Comparison of ENCODE assay signal across 21 cellular contexts in the genomic region with DNA sequence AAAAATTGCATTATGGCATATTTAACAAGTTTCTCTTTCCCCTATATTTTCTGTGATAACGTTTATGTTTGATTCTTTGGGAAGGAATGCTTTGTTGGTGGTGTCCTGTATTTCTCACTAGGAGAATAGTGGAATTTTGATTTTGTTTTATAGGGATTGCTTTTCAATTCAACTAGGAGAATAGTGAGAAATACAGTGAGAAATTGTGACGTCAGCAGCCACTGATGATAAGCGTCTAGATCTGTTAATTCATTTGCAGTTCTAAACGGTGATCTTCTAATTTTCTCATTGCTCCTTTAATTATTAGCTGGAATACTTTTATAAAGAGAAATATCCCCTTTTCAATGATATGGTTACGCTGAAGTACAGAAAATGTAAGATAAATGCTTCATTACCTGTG. TPM values are rescaled to one million over a fixed set of nuclear protein-coding genes. Genes with fewer than 3 reads are reported as not detected.
DNase-seq lines count a peak whose midpoint lies in the region; ATAC-seq, FAIRE-seq and TF ChIP-seq lines count a peak whose summit lies in the region.
"Had no signal": no experiment of that assay in that cellular context is flagged by ENCODE, and none has a peak within 500 bp of the region (broad histone marks: within the 10 kb centered on the region; RNA-seq: fewer than 3 reads in every experiment).

No MANE protein-coding gene starts in this region.

- POLR2A ChIA-PET in HepG2 (lab: Yijun Ruan, JAX) = no interaction called here
- POLR2A ChIA-PET in Panc1 (lab: Charles Lee) = no interaction called here

- no peaks in the 10 kb centered on the region for H4K20me1 ChIP-seq in HepG2 (ENCODE audit: insufficient read depth, low read length)

- no peak for TF ChIP-seq RAD21 in HepG2 (CRISPR knock-in tag; IDR thresholded peaks at IDR 0.05)

- H3K36me3 Mint-ChIP-seq in endothelial cell (ENCODE audit: low read depth, unreplicated experiment) = no peaks in the 10 kb centered on the region
- H3K36me3 Mint-ChIP-seq: CD8-positive, alpha-beta T cell had no signal

- H3K4me3 Mint-ChIP-seq in endothelial cell (ENCODE audit: unreplicated experiment) = no peak overlapping the region

- no peak for FAIRE-seq in HepG2 (lab: Jason Lieb, UNC)
- FAIRE-seq: A204.1, GM12878, GM19239 had no signal

- no peak for ATAC-seq in HepG2
- ATAC-seq in right lobe of liver = no peak
- ATAC-seq in Panc1 = no peak
- ATAC-seq in stimulated activated naive CD8-positive, alpha-beta T cell treated with anti-CD3 and anti-CD28 coated beads, Interleukin-15, Interleukin-2, amounts not matched to agents 100 U/mL and 50 U/mL, for 24 hours = no peak
- ATAC-seq: CD8-positive, alpha-beta T cell; GM12878 had no signal

- no peaks in the 10 kb centered on the region for H3K79me2 ChIP-seq in HepG2 (ENCODE audit: insufficient read depth, low read length)

- H3K4me2 ChIP-seq in HepG2 (ENCODE audit: low read depth, low read length) = no peak overlapping the region

- CTCF ChIA-PET in HepG2 (lab: Yijun Ruan, JAX; ENCODE audit: low intra/inter-chr PET ratio, low total read pairs) (no interaction called here), Panc1 (lab: Charles Lee) (no interaction called here)

- H3K4me1 Mint-ChIP-seq in endothelial cell (ENCODE audit: unreplicated experiment) = peaks cover 41% of the 10 kb centered on the region

- H3K4me1 ChIP-seq in HepG2 (ENCODE audit: insufficient read depth, low read length) (peaks cover 44% of the 10 kb centered on the region), right lobe of liver (no peaks in the 10 kb centered on the region), Panc1 (ENCODE audit: control insufficient read depth, insufficient read depth, low read length) (peaks cover 14% of the 10 kb centered on the region)
- H3K4me1 ChIP-seq: BE2C, HAP-1 had no signal

- WGBS in HepG2 (ENCODE audit: low lambda C conversion rate) = 65% methylated on average over 5 of the region's 5 CpGs
- WGBS in right lobe of liver (ENCODE audit: insufficient coverage, low coverage, low lambda C conversion rate, missing lambda C conversion rate) = 87% methylated on average over 5 of the region's 5 CpGs

- H3K27me3 ChIP-seq in HepG2 (ENCODE audit: control insufficient read depth in 1 of 2, insufficient read depth in 2 of 2, low read length in 2 of 2) = peaks cover 0 to 5% of the 10 kb centered on the region in 2 experiments; a peak in 3 of 5 replicates
- no peaks in the 10 kb centered on the region for H3K27me3 ChIP-seq in right lobe of liver
- H3K27me3 ChIP-seq in Panc1 (ENCODE audit: control insufficient read depth, insufficient read depth, low read length) = no peaks in the 10 kb centered on the region
- H3K27me3 ChIP-seq: BE2C had no signal

- no peak for DNase-seq in HepG2 (ENCODE audit: low spot score)
- DNase-seq in right lobe of liver = no peak
- no peak for DNase-seq in Panc1 (ENCODE audit: low read depth, low spot score)
- no peak for DNase-seq in endothelial cell (ENCODE audit: low spot score)
- no peak for DNase-seq in stimulated activated naive CD8-positive, alpha-beta T cell treated with anti-CD3 and anti-CD28 coated beads, Interleukin-15, Interleukin-2, amounts not matched to agents 100 U/mL and 50 U/mL, for 24 hours
- no peak for DNase-seq in NCI-H2081 (lab: John Stamatoyannopoulos, UW)
- DNase-seq in COLO668 (lab: John Stamatoyannopoulos, UW; ENCODE audit: unreplicated experiment) = no peak
- DNase-seq: ACHN; BE2C; CD8-positive, alpha-beta T cell; COR-L47; DMS 273 treated with DMSO at 0.1 percent for 48 hours; DMS53; DND-41; EL; GM23248 had no signal

- H3K4me3 ChIP-seq in HepG2 (replicated peaks in 1 of 3; ENCODE audit: insufficient read depth in 1 of 3, low read depth in 2 of 3, low read length in 3 of 3) (no peak overlapping the region), right lobe of liver (no peak overlapping the region), Panc1 (ENCODE audit: low read depth in 2 of 2, low read length in 2 of 2) (no peak overlapping the region)
- H3K4me3 ChIP-seq: GM12878, GM23248, HAP-1 had no signal

- H3K9me3 ChIP-seq in HepG2 (ENCODE audit: low read length) (no peaks in the 10 kb centered on the region), right lobe of liver (no peaks in the 10 kb centered on the region), Panc1 (ENCODE audit: control insufficient read depth, insufficient read depth, low read depth, low read length) (no peaks in the 10 kb centered on the region)
- H3K9me3 ChIP-seq: BE2C, HAP-1 had no signal

- no peak overlapping the region for H2AFZ ChIP-seq in HepG2 (ENCODE audit: low read length)
- H2AFZ ChIP-seq: GM23248 had no signal

- H3K27ac Mint-ChIP-seq in endothelial cell (ENCODE audit: unreplicated experiment) = peak overlapping the region; percentile 21

- in situ Hi-C loops in HepG2 (cut with HindIII; ENCODE audit: extremely low pct_ligation_motif_present, low pct_unique_long_range_greater_than_20kb) = no loop called here
- in situ Hi-C loops in Panc1 (cut with HindIII; ENCODE audit: low pct_unique_long_range_greater_than_20kb, low sequenced_read_pairs) = no loop called here

- H3K27ac ChIP-seq in HepG2 (ENCODE audit: extremely low read length, insufficient read depth, low read length) (no peak overlapping the region), right lobe of liver (no peak overlapping the region), Panc1 (ENCODE audit: low read length) (peak overlapping the region; percentile 32; the same call in 1 of the 2 replicates)
- H3K27ac ChIP-seq: C4-2B, GM23248 had no signal

- no TSS peak for BruUV-seq in HepG2 (replicated peaks; lab: Mats Ljungman, UMichigan)
- BruUV-seq in Panc1 (replicated peaks; lab: Mats Ljungman, UMichigan) = no TSS peak

- H3K9me3 Mint-ChIP-seq in endothelial cell (ENCODE audit: unreplicated experiment) = no peaks in the 10 kb centered on the region
- H3K9me3 Mint-ChIP-seq: CD8-positive, alpha-beta T cell had no signal

- intact Hi-C loops in HepG2 (cut with micrococcal nuclease; ENCODE audit: unreplicated experiment) = no loop called here
- intact Hi-C loops in right lobe of liver (cut with DNase I) = no loop called here
- intact Hi-C loops in Panc1 (cut with micrococcal nuclease; ENCODE audit: unreplicated experiment) = no loop called here

- TF ChIP-seq EP300 in HepG2 (IDR thresholded peaks at IDR 0.05; ENCODE audit: low read depth in 2 of 2, low read length in 2 of 2) (no peak), HepG2 (CRISPR knock-in tag; IDR thresholded peaks at IDR 0.05; ENCODE audit: borderline replicate concordance) (no peak)

- H3K27me3 Mint-ChIP-seq in endothelial cell (ENCODE audit: unreplicated experiment) = no peaks in the 10 kb centered on the region

- H3K36me3 ChIP-seq in HepG2 (replicated peaks in 1 of 2; ENCODE audit: control insufficient read depth in 1 of 2, insufficient read depth in 2 of 2, low read length in 2 of 2) (no peaks in the 10 kb centered on the region), right lobe of liver (no peaks in the 10 kb centered on the region), Panc1 (ENCODE audit: control insufficient read depth, insufficient read depth, low read length) (no peaks in the 10 kb centered on the region)
- H3K36me3 ChIP-seq: BE2C, HAP-1 had no signal

- TF ChIP-seq POLR2A in HepG2 (IDR thresholded peaks at IDR 0.05; ENCODE audit: insufficient read depth in 1 of 2, low read depth in 2 of 2, low read length in 2 of 2) (no peak), right lobe of liver (IDR thresholded peaks at IDR 0.05) (no peak)

- no peak overlapping the region for H3K9ac ChIP-seq in HepG2 (ENCODE audit: insufficient read depth, low read depth, low read length)
- H3K9ac ChIP-seq: GM23248 had no signal

- TF ChIP-seq CTCF in HepG2 (CRISPR knock-in tag; IDR thresholded peaks at IDR 0.05) (no peak), right lobe of liver (IDR thresholded peaks at IDR 0.05) (no peak), Panc1 (IDR thresholded peaks at IDR 0.05) (no peak), endothelial cell (IDR thresholded peaks at IDR 0.05; ENCODE audit: unreplicated experiment) (no peak)

RNA-seq across cellular contexts. Expression of gene AAK1, which starts 44.7 kb away (rescaled TPM):
- total RNA-seq in HepG2 (2016; rRNA removed; fragmentation: Illumina TruSeq; extraction: Trizol) (10.3 and 15.2 TPM in 2 replicates), right lobe of liver (10 to 100 TPM; 12.7 to 30.5 (median 20.5) TPM), Panc1 (2021; ENCODE audit: unreplicated experiment) (123 TPM), endothelial cell (ENCODE audit: unreplicated experiment) (144 TPM)
- total RNA-seq in HepG2 (2016; cell fraction: cytosol; rRNA removed; fragmentation: Illumina TruSeq; extraction: Trizol; ENCODE audit: low read depth) = 2.4 and 3.1 TPM in 2 replicates
- total RNA-seq in HepG2 (2016; cell fraction: insoluble cytoplasmic fraction; rRNA removed; fragmentation: Illumina TruSeq; extraction: Trizol) = 9.4 and 12.9 TPM in 2 replicates
- total RNA-seq in HepG2 (2016; cell fraction: membrane; rRNA removed; fragmentation: Illumina TruSeq; extraction: Trizol) = 7.2 and 7.6 TPM in 2 replicates
- 20.2 and 27.8 TPM in 2 replicates for total RNA-seq in HepG2 (2016; cell fraction: nucleus; rRNA removed; fragmentation: Illumina TruSeq; extraction: Trizol)
- 9.4 and 9.8 TPM in 2 replicates for polyA plus RNA-seq in HepG2 (2011; rRNA removed)
- polyA plus RNA-seq in HepG2 (2011; cell fraction: cytosol; rRNA removed) = 4.3 and 6.0 TPM in 2 replicates
- 13.6 and 15.8 TPM in 2 replicates for polyA plus RNA-seq in HepG2 (2011; cell fraction: nucleus; rRNA removed)
- polyA plus RNA-seq in HepG2 (2012) = 7.2 and 9.5 TPM in 2 replicates
- polyA plus RNA-seq in HepG2 (2016; cell fraction: cytosol; fragmentation: Illumina TruSeq; extraction: Trizol; ENCODE audit: low read depth) = 0.59 and 1.3 TPM in 2 replicates
- polyA plus RNA-seq in HepG2 (2016; cell fraction: insoluble cytoplasmic fraction; fragmentation: Illumina TruSeq; extraction: Trizol; ENCODE audit: low read depth) = 7.3 and 8.6 TPM in 2 replicates
- polyA plus RNA-seq in HepG2 (2016; cell fraction: membrane; fragmentation: Illumina TruSeq; extraction: Trizol; ENCODE audit: low read depth) = 1.5 and 1.9 TPM in 2 replicates
- polyA plus RNA-seq in HepG2 (2016; cell fraction: nucleus; fragmentation: Illumina TruSeq; extraction: Trizol; ENCODE audit: insufficient read depth, low read depth) = 14.2 and 15.4 TPM in 2 replicates
- polyA minus RNA-seq in HepG2 (2011; rRNA and poly(A)+ RNA removed; ENCODE audit: low replicate concordance) = 8.6 and 11.3 TPM in 2 replicates
- polyA minus RNA-seq in HepG2 (2011; cell fraction: cytosol; rRNA and poly(A)+ RNA removed) = 17.2 and 18.3 TPM in 2 replicates
- polyA minus RNA-seq in HepG2 (2011; cell fraction: nucleus; rRNA and poly(A)+ RNA removed) = 41.1 and 50.6 TPM in 2 replicates
- polyA plus RNA-seq in Panc1 (2012; ENCODE audit: insufficient read length) = 35.2 TPM

RNA-seq across cellular contexts. Expression of gene ANXA4, which starts 53.7 kb away (rescaled TPM):
- total RNA-seq in HepG2 (2016; rRNA removed; fragmentation: Illumina TruSeq; extraction: Trizol) (155 and 237 TPM in 2 replicates), right lobe of liver (100 to 1,000 TPM in 3 of 6 experiments, 10 to 100 TPM in 3; 53.5 to 173 (median 92.1) TPM), Panc1 (2021; ENCODE audit: unreplicated experiment) (183 TPM), endothelial cell (ENCODE audit: unreplicated experiment) (29.4 TPM)
- 17.9 and 22.8 TPM in 2 replicates for total RNA-seq in HepG2 (2016; cell fraction: cytosol; rRNA removed; fragmentation: Illumina TruSeq; extraction: Trizol; ENCODE audit: low read depth)
- 161 and 233 TPM in 2 replicates for total RNA-seq in HepG2 (2016; cell fraction: insoluble cytoplasmic fraction; rRNA removed; fragmentation: Illumina TruSeq; extraction: Trizol)
- 40.1 and 41.9 TPM in 2 replicates for total RNA-seq in HepG2 (2016; cell fraction: membrane; rRNA removed; fragmentation: Illumina TruSeq; extraction: Trizol)
- total RNA-seq in HepG2 (2016; cell fraction: nucleus; rRNA removed; fragmentation: Illumina TruSeq; extraction: Trizol) = 65.6 and 74.7 TPM in 2 replicates
- 147 and 168 TPM in 2 replicates for polyA plus RNA-seq in HepG2 (2011; rRNA removed)
- 87.5 and 190 TPM in 2 replicates for polyA plus RNA-seq in HepG2 (2011; cell fraction: cytosol; rRNA removed)
- polyA plus RNA-seq in HepG2 (2011; cell fraction: nucleus; rRNA removed) = 143 and 171 TPM in 2 replicates
- polyA plus RNA-seq in HepG2 (2012) = 61.9 and 99.0 TPM in 2 replicates
- polyA plus RNA-seq in HepG2 (2016; cell fraction: cytosol; fragmentation: Illumina TruSeq; extraction: Trizol; ENCODE audit: low read depth) = 31.6 and 32.5 TPM in 2 replicates
- 346 and 367 TPM in 2 replicates for polyA plus RNA-seq in HepG2 (2016; cell fraction: insoluble cytoplasmic fraction; fragmentation: Illumina TruSeq; extraction: Trizol; ENCODE audit: low read depth)
- 39.4 and 42.7 TPM in 2 replicates for polyA plus RNA-seq in HepG2 (2016; cell fraction: membrane; fragmentation: Illumina TruSeq; extraction: Trizol; ENCODE audit: low read depth)
- 146 and 162 TPM in 2 replicates for polyA plus RNA-seq in HepG2 (2016; cell fraction: nucleus; fragmentation: Illumina TruSeq; extraction: Trizol; ENCODE audit: insufficient read depth, low read depth)
- 48.3 and 195 TPM in 2 replicates for polyA minus RNA-seq in HepG2 (2011; rRNA and poly(A)+ RNA removed; ENCODE audit: low replicate concordance)
- polyA minus RNA-seq in HepG2 (2011; cell fraction: cytosol; rRNA and poly(A)+ RNA removed) = 90.7 and 108 TPM in 2 replicates
- polyA minus RNA-seq in HepG2 (2011; cell fraction: nucleus; rRNA and poly(A)+ RNA removed) = 70.5 and 74.0 TPM in 2 replicates
- 275 TPM for polyA plus RNA-seq in Panc1 (2012; ENCODE audit: insufficient read length)
